In the genomic region with DNA sequence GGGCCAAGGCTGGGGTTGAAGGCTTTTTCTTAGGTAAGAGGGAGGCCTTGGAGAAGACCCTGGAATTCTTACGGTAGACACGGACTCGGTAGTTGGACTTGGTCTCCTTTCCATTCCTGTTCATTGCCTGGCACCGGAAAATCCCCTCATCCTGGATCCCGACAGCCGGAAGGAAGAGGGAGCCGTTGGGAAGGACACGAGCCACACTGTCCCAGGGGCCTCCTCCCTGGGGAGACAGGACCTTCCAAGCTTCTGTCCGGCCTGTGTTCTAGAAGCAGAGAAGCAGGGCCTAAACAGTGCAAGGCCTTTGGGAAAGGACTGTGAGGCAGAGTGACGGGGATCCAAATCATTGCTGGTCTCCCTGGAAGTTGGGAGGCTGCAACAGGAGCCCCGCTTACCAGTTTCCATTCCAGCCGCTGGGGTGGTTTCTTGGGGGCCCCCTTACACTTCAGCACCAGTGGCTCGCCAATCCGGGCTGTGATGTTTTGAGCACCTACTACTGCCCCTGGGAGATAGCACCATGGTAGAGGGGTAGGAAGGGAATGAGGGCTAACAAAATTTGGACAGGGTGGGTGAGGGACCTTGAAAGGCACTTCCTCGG, we compare ENCODE assay signal across 13 cellular contexts. TPM values are rescaled to one million over a fixed set of nuclear protein-coding genes. Genes with fewer than 3 reads are reported as not detected.
DNase-seq lines count a peak whose midpoint lies in the region; ATAC-seq and TF ChIP-seq lines count a peak whose summit lies in the region.
"Had no signal": no experiment of that assay in that cellular context is flagged by ENCODE, and none has a peak within 500 bp of the region (broad histone marks: within the 10 kb centered on the region; RNA-seq: fewer than 3 reads in every experiment).

No MANE protein-coding gene starts in this region.

- no peak overlapping the region for H2BK5ac ChIP-seq in H9 (ENCODE audit: insufficient read length, low read length)

- H3K79me2 ChIP-seq in H9 (ENCODE audit: insufficient read depth, low read length): peaks cover 4% of the 10 kb centered on the region; the same call in 1 of the 2 replicates

- H3K36me3 Mint-ChIP-seq in CD14-positive monocyte: peaks cover 62 to 77% of the 10 kb centered on the region in 2 donors
- peaks cover 34 to 82% (median 68%) of the 10 kb centered on the region in 3 experiments for H3K36me3 Mint-ChIP-seq in H9 (ENCODE audit: insufficient read depth in 1 of 3, low read depth in 3 of 3)

- H2AFZ ChIP-seq in H9 (ENCODE audit: low read length): no peak overlapping the region

- no peak overlapping the region for H3K9ac ChIP-seq in H9 (ENCODE audit: extremely low read depth, insufficient read length, low read length)

- no peaks in the 10 kb centered on the region for H4K20me1 ChIP-seq in H9 (ENCODE audit: control insufficient read depth, insufficient read depth, insufficient read length)

- no peak overlapping the region for H4K8ac ChIP-seq in H9 (replicated peaks; ENCODE audit: insufficient read length, low read depth, low read length)

- no peak overlapping the region for H2BK120ac ChIP-seq in H9 (ENCODE audit: low read depth, low read length, poor library complexity, severe bottlenecking)

- ATAC-seq in GM18873 (IDR thresholded peaks at IDR 0.05; ENCODE audit: low FRiP score, unreplicated experiment) (no peak), GM19035 (IDR thresholded peaks at IDR 0.05; ENCODE audit: unreplicated experiment) (no peak)

- H3K4me3 Mint-ChIP-seq in CD14-positive monocyte: no peak overlapping the region
- no peak overlapping the region for H3K4me3 Mint-ChIP-seq in H9

- H3K23ac ChIP-seq in H9 (ENCODE audit: insufficient read length, low read depth, low read length): no peak overlapping the region

- H3K4me1 ChIP-seq in esophagus squamous epithelium (peaks cover 20 to 84% (median 48%) of the 10 kb centered on the region in 3 donors), H9 (ENCODE audit: insufficient read depth, low read length) (no peaks in the 10 kb centered on the region)

- H3K18ac ChIP-seq in H9 (ENCODE audit: insufficient read length, low read depth, low read length): no peak overlapping the region

- H4K91ac ChIP-seq in H9 (ENCODE audit: insufficient read length, low read depth, low read length): no peak overlapping the region

- H3K27me3 ChIP-seq in H7 (ENCODE audit: control insufficient read depth, insufficient read depth, low read length) (no peaks in the 10 kb centered on the region), esophagus squamous epithelium (no peaks in the 10 kb centered on the region), H9 (ENCODE audit: insufficient read depth, low read length) (no peaks in the 10 kb centered on the region)
- H3K27me3 ChIP-seq: colonic mucosa had no signal

- peaks cover 0 to 3% (median 2%) of the 10 kb centered on the region in 3 donors for H3K27me3 Mint-ChIP-seq in CD14-positive monocyte (ENCODE audit: low read depth in 3 of 3)
- no peaks in the 10 kb centered on the region; the same call in 1 of the 2 replicates for H3K27me3 Mint-ChIP-seq in H9 (ENCODE audit: low read depth)
- H3K27me3 Mint-ChIP-seq: progenitor cell of endocrine pancreas had no signal

- TF ChIP-seq CTCF in CD14-positive monocyte (IDR thresholded peaks at IDR 0.05) (no peak), esophagus squamous epithelium (IDR thresholded peaks at IDR 0.05) (no peak), H9 (conservative IDR thresholded peaks at IDR 0.05) (no peak)

- H3K27ac ChIP-seq in esophagus squamous epithelium (peak overlapping the region; percentile 32 to 99 (median 82)), H9 (ENCODE audit: insufficient read length, low read depth, low read length) (no peak overlapping the region)
- H3K27ac ChIP-seq: colonic mucosa had no signal

- no peak overlapping the region for H3K56ac ChIP-seq in H9 (ENCODE audit: insufficient read length, low read depth, low read length)

- no peak overlapping the region for H3K4ac ChIP-seq in H9 (ENCODE audit: low read depth, low read length)

- H2BK12ac ChIP-seq in H9 (ENCODE audit: insufficient read length, low read depth, low read length): no peak overlapping the region

- intact Hi-C loops in CD14-positive monocyte (cut with micrococcal nuclease): no loop called here
- intact Hi-C loops in esophagus squamous epithelium (cut with DNase I): no loop called here
- intact Hi-C loops in posterior vena cava (cut with DNase I): no loop called here

- no peak overlapping the region for H3K4me2 ChIP-seq in H9 (ENCODE audit: insufficient read depth, insufficient read length, low read length)

- no peak overlapping the region for H3K14ac ChIP-seq in H9 (ENCODE audit: insufficient read depth, low read length)

- no peak overlapping the region for H2AK5ac ChIP-seq in H9 (ENCODE audit: insufficient read length, low read length)

- H3K79me1 ChIP-seq in H9 (ENCODE audit: insufficient read depth, low read depth, low read length, poor library complexity, severe bottlenecking): no peaks in the 10 kb centered on the region

- H3K36me3 ChIP-seq in H7 (replicated peaks; ENCODE audit: control insufficient read depth, insufficient read depth, low read length) (peaks cover 28% of the 10 kb centered on the region), esophagus squamous epithelium (peaks cover 15 to 74% (median 19%) of the 10 kb centered on the region in 3 donors)

- no peak overlapping the region for H3T11ph ChIP-seq in H9 (ENCODE audit: low read length)

- H3K4me3 ChIP-seq in H7 (ENCODE audit: insufficient read depth, low read depth, low read length) (no peak overlapping the region), esophagus squamous epithelium (no peak overlapping the region)
- H3K4me3 ChIP-seq: colonic mucosa had no signal

- 78 to 82% methylated on average over 9 to 14 of the region's 15 CpGs for WGBS in esophagus squamous epithelium, 2 donors
- WGBS in H9 (ENCODE audit: extremely low coverage, insufficient read length, low lambda C conversion rate): no CpG with 5 or more reads among the region's 15 CpGs

- H3K9me3 Mint-ChIP-seq in CD14-positive monocyte (no peaks in the 10 kb centered on the region), H9 (no peaks in the 10 kb centered on the region; a peak in 1 of 5 replicates)

- H3K27ac Mint-ChIP-seq in CD14-positive monocyte: peak overlapping the region in 6 of 7 donors; percentile 20 to 78 (median 62)
- no peak overlapping the region; a peak in 2 of 7 replicates for H3K27ac Mint-ChIP-seq in H9
- H3K27ac Mint-ChIP-seq: progenitor cell of endocrine pancreas had no signal

- H3K23me2 ChIP-seq in H9 (ENCODE audit: insufficient read length, low read depth, low read length, poor library complexity, severe bottlenecking): peaks cover 5% of the 10 kb centered on the region

- peaks cover 76% of the 10 kb centered on the region for H3K4me1 Mint-ChIP-seq in CD14-positive monocyte
- H3K4me1 Mint-ChIP-seq in H9: peaks cover 18 to 32% of the 10 kb centered on the region in 2 experiments

- H2BK20ac ChIP-seq in H9 (ENCODE audit: low read depth, low read length, poor library complexity, severe bottlenecking): no peak overlapping the region

- no peak overlapping the region for H2BK15ac ChIP-seq in H9 (ENCODE audit: low read depth, low read length)

- no peak for DNase-seq in CD14-positive monocyte (ENCODE audit: low spot score)
- DNase-seq in H7: peak; percentile 27
- DNase-seq in esophagus squamous epithelium (lab: John Stamatoyannopoulos, UW): no peak
- peak; percentile 49 for DNase-seq in posterior vena cava (ENCODE audit: low spot score)
- DNase-seq in H9: no peak
- no peak for DNase-seq in stimulated activated CD4-positive, alpha-beta T cell treated with anti-CD3 and anti-CD28 coated beads, Interleukin-2, amount 100 ng/mL, for 48 hours
- DNase-seq: colonic mucosa; NCI-H2081; NCI-H774; stimulated activated CD4-positive, alpha-beta T cell treated with anti-CD3 and anti-CD28 coated beads, Interleukin-1b, Interleukin-23, amount 100 ng/mL, for 48 hours had no signal

- TF ChIP-seq POLR2A in esophagus squamous epithelium (IDR thresholded peaks at IDR 0.05): no peak

- H3K9me3 ChIP-seq in esophagus squamous epithelium (no peaks in the 10 kb centered on the region), H9 (ENCODE audit: control insufficient read depth, low read depth, low read length) (no peaks in the 10 kb centered on the region)
- H3K9me3 ChIP-seq: colonic mucosa had no signal

- no peak overlapping the region for H4K5ac ChIP-seq in H9 (ENCODE audit: insufficient read length, low read depth, low read length)

RNA-seq across cellular contexts. Expression of a gene that starts 0.5 kb away (rescaled TPM):
- polyA plus RNA-seq in CD14-positive monocyte: under 1 TPM in 1 of 2 donors, not detected in 1; 0.60 TPM
- total RNA-seq in H7 (2014; rRNA removed; shearing (Covaris generic)): 2.2 and 2.8 TPM in 2 replicates
- 1 to 10 TPM in 3 of 4 donors, under 1 TPM in 1; 0.59 to 1.7 (median 1.4) TPM for total RNA-seq in esophagus squamous epithelium
- total RNA-seq in posterior vena cava: 1 to 10 TPM; 4.6 to 7.3 TPM
- 14.3 and 17.8 TPM in 2 replicates for total RNA-seq in H9 (2021)

RNA-seq across cellular contexts. Expression of a gene that starts 5.4 kb away (rescaled TPM):
- 100 to 1,000 TPM in 1 of 2 donors, 10 to 100 TPM in 1; 83.5 to 108 TPM for polyA plus RNA-seq in CD14-positive monocyte
- total RNA-seq in H7 (2014; rRNA removed; shearing (Covaris generic)): 94.6 and 99.0 TPM in 2 replicates
- 10 to 100 TPM; 20.8 to 59.0 (median 40.8) TPM for total RNA-seq in esophagus squamous epithelium
- total RNA-seq in posterior vena cava: 10 to 100 TPM; 43.2 to 46.7 TPM
- 116 and 126 TPM in 2 replicates for total RNA-seq in H9 (2021)

RNA-seq across cellular contexts. Expression of a gene that starts 6.4 kb away (rescaled TPM):
- 1 to 10 TPM; 1.9 to 4.0 TPM for polyA plus RNA-seq in CD14-positive monocyte
- total RNA-seq in H7 (2014; rRNA removed; shearing (Covaris generic)): 64.2 and 67.7 TPM in 2 replicates
- total RNA-seq in esophagus squamous epithelium (10 to 100 TPM; 27.1 to 40.2 (median 28.9) TPM), posterior vena cava (10 to 100 TPM; 49.4 to 53.1 TPM), H9 (2021) (174 and 176 TPM in 2 replicates)

RNA-seq across cellular contexts. Expression of a gene that starts 7.7 kb away (rescaled TPM):
- polyA plus RNA-seq in CD14-positive monocyte: 10 to 100 TPM in 1 of 2 donors, 1 to 10 TPM in 1; 9.9 to 11.3 TPM
- 99.3 and 113 TPM in 2 replicates for total RNA-seq in H7 (2014; rRNA removed; shearing (Covaris generic))
- total RNA-seq in esophagus squamous epithelium (10 to 100 TPM; 17.6 to 34.0 (median 19.1) TPM), posterior vena cava (10 to 100 TPM; 42.0 to 53.3 TPM), H9 (2021) (88.8 and 89.5 TPM in 2 replicates)

RNA-seq across cellular contexts. Expression of a gene that starts 8.9 kb away (rescaled TPM):
- 100 to 1,000 TPM in 1 of 2 donors, 10 to 100 TPM in 1; 86.1 to 101 TPM for polyA plus RNA-seq in CD14-positive monocyte
- 21.2 and 26.8 TPM in 2 replicates for total RNA-seq in H7 (2014; rRNA removed; shearing (Covaris generic))
- total RNA-seq in esophagus squamous epithelium (10 to 100 TPM in 2 of 4 donors, 1 to 10 TPM in 2; 1.6 to 14.1 (median 6.5) TPM), posterior vena cava (10 to 100 TPM; 15.4 to 22.1 TPM), H9 (2021) (11.8 and 12.0 TPM in 2 replicates)

Comparison
In these comparisons a context has a peak if more than half of its experiments do, and no peak if none do; other contexts are left out.
1. DNase-seq: peak in H7 (single experiment) and posterior vena cava (single experiment); none in CD14-positive monocyte (single experiment), esophagus squamous epithelium (single experiment), H9 (single experiment) and stimulated activated CD4-positive, alpha-beta T cell treated with anti-CD3 and anti-CD28 coated beads, Interleukin-2, amount 100 ng/mL, for 48 hours (0 of 2).
2. H3K27ac Mint-ChIP-seq: peak in CD14-positive monocyte (6 of 7); none in H9 (0 of 3).